In genomic region chr2:60426341-60426740, GRCh38 we compare ENCODE assay signal across 26 cellular contexts.
"Had no signal": no experiment of that assay in that cellular context is flagged by ENCODE, and none has a peak within 500 bp of the region (broad histone marks: within the 10 kb centered on the region; RNA-seq: fewer than 3 reads in every experiment).

No MANE protein-coding gene starts in this region.

- H3K27me3 ChIP-seq: stomach, suprapubic skin, testis, thyroid gland, tibial artery, tibial nerve, transverse colon, upper lobe of left lung, upper lobe of right lung, uterus, vagina had no signal

- DNase-seq: stimulated activated CD4-positive, alpha-beta T cell treated with anti-CD3 and anti-CD28 coated beads, Interleukin-2, amount 100 ng/mL, for 48 hours; stimulated activated CD4-positive, alpha-beta T cell treated with anti-CD3 and anti-CD28 coated beads, Interleukin-4, amount 100 ng/mL, for 1 hour; stimulated activated CD4-positive, alpha-beta T cell treated with anti-CD3 and anti-CD28 coated beads, Interleukin-4, amount 100 ng/mL, for 24 hours; stimulated activated CD4-positive, alpha-beta T cell treated with anti-CD3 and anti-CD28 coated beads, Interleukin-4, amount 100 ng/mL, for 4 hours; stimulated activated CD8-positive, alpha-beta memory T cell treated with anti-CD3 and anti-CD28 coated beads, Interleukin-4, amount 100 ng/mL, for 48 hours; stimulated activated naive B cell treated with anti-CD40 and anti-IgM and Interleukin-4, amounts not matched to agents 10 μg/mL and 1 μg/mL and 100 μg/mL, for 72 hours; stimulated activated naive CD4-positive, alpha-beta T cell; stimulated activated naive CD4-positive, alpha-beta T cell treated with Interleukin-2 at 50 U/mL for 16 hours; stimulated activated naive CD8-positive, alpha-beta T cell treated with anti-CD3 and anti-CD28 coated beads, Interleukin-15, amount 100 ng/mL, for 72 hours; stimulated activated naive CD8-positive, alpha-beta T cell treated with anti-CD3 and anti-CD28 coated beads, Interleukin-15, Interleukin-2, amounts not matched to agents 100 U/mL and 50 U/mL, for 24 hours; stomach; substantia nigra; testis; thyroid gland; tibial artery; transverse colon; upper lobe of left lung; upper lobe of right lung; uterus had no signal

- H3K4me3 ChIP-seq: stomach, suprapubic skin, testis, thoracic aorta, thyroid gland, tibial artery, tibial nerve, transverse colon, upper lobe of left lung, upper lobe of right lung, uterus, vagina had no signal

- H3K27ac ChIP-seq: stomach, suprapubic skin, testis, thoracic aorta, thyroid gland, tibial artery, tibial nerve, transverse colon, upper lobe of left lung, upper lobe of right lung, uterus, vagina had no signal

- H3K36me3 ChIP-seq: stomach, suprapubic skin, thoracic aorta, thyroid gland, tibial artery, tibial nerve, transverse colon, upper lobe of left lung, upper lobe of right lung, uterus, vagina had no signal

- FAIRE-seq: urothelium cell line had no signal

- ATAC-seq: stimulated activated effector memory CD8-positive, alpha-beta T cell treated with anti-CD3 and anti-CD28 coated beads, Interleukin-12 subunit alpha, Interleukin-12 subunit beta, amount 100 ng/mL, for 72 hours; stimulated activated memory B cell treated with anti-CD40 and anti-IgM and Interleukin-4, amounts not matched to agents 10 μg/mL and 1 μg/mL and 100 μg/mL, for 72 hours; stimulated activated naive B cell treated with anti-CD40 and anti-IgM and Interleukin-4, amounts not matched to agents 10 μg/mL and 1 μg/mL and 100 μg/mL, for 72 hours; stimulated activated naive CD8-positive, alpha-beta T cell treated with anti-CD3 and anti-CD28 coated beads, Interleukin-15, amount 100 ng/mL, for 72 hours; stimulated activated naive CD8-positive, alpha-beta T cell treated with anti-CD3 and anti-CD28 coated beads, Interleukin-15, Interleukin-2, amounts not matched to agents 100 U/mL and 50 U/mL, for 24 hours; upper lobe of right lung had no signal

- H3K9me3 ChIP-seq: stomach, suprapubic skin, testis, thoracic aorta, thyroid gland, tibial artery, tibial nerve, transverse colon, upper lobe of left lung, upper lobe of right lung, uterus, vagina had no signal

- H3K4me1 ChIP-seq: stomach, suprapubic skin, testis, thyroid gland, tibial artery, tibial nerve, transverse colon, upper lobe of left lung, upper lobe of right lung, uterus, vagina had no signal
